Comparison of ENCODE assay signal across 20 cellular contexts in the genomic region with DNA sequence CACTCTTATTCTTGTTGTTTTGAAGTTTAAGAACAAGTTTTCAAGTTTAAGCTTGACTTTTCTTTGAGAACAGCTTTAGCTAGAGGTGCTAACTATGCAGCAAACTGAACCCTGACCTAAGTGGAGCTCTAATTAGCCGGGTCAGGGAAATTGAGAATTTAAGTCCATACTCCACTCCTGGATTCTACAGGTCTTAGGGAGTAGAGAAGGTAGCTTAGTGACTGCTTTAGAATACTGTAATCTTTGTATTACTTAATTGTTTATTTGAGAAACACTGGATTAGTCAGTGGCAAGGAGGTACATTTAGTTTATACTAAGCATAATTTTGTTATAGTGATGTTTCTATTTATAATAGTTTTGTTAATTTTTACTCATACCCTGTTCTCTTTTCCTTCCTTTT.
"Had no signal": no experiment of that assay in that cellular context is flagged by ENCODE, and none has a peak within 500 bp of the region (broad histone marks: within the 10 kb centered on the region; RNA-seq: fewer than 3 reads in every experiment).

No MANE protein-coding gene starts in this region.

- H3K4me3 Mint-ChIP-seq: effector memory CD8-positive, alpha-beta T cell; natural killer cell; stimulated activated memory B cell treated with anti-CD40 and anti-IgM and Interleukin-4, amounts not matched to agents 10 μg/mL and 1 μg/mL and 100 μg/mL, for 72 hours had no signal

- H3K27ac Mint-ChIP-seq: effector memory CD8-positive, alpha-beta T cell; natural killer cell; stimulated activated memory B cell treated with anti-CD40 and anti-IgM and Interleukin-4, amounts not matched to agents 10 μg/mL and 1 μg/mL and 100 μg/mL, for 72 hours had no signal

- H3K27ac ChIP-seq: ovary, psoas muscle, spleen, testis, tibial artery, upper lobe of left lung had no signal

- H3K27me3 Mint-ChIP-seq: effector memory CD8-positive, alpha-beta T cell; stimulated activated memory B cell treated with anti-CD40 and anti-IgM and Interleukin-4, amounts not matched to agents 10 μg/mL and 1 μg/mL and 100 μg/mL, for 72 hours had no signal

- H3K36me3 ChIP-seq: ovary, sigmoid colon, spleen, tibial artery, upper lobe of left lung had no signal

- H3K4me1 Mint-ChIP-seq: stimulated activated memory B cell treated with anti-CD40 and anti-IgM and Interleukin-4, amounts not matched to agents 10 μg/mL and 1 μg/mL and 100 μg/mL, for 72 hours had no signal

- H3K27me3 ChIP-seq: ovary, sigmoid colon, spleen, testis, tibial artery, upper lobe of left lung had no signal

- H3K4me1 ChIP-seq: psoas muscle, spleen, testis, tibial artery had no signal

- H3K9me3 ChIP-seq: ovary, psoas muscle, sigmoid colon, spleen, testis, tibial artery, upper lobe of left lung had no signal

- ATAC-seq: effector memory CD8-positive, alpha-beta T cell; left cardiac atrium; natural killer cell; psoas muscle; right cardiac atrium; stimulated activated memory B cell treated with anti-CD40 and anti-IgM and Interleukin-4, amounts not matched to agents 10 μg/mL and 1 μg/mL and 100 μg/mL, for 72 hours; stimulated activated naive CD8-positive, alpha-beta T cell treated with anti-CD3 and anti-CD28 coated beads, Interleukin-15, Interleukin-2, amounts not matched to agents 100 U/mL and 50 U/mL, for 24 hours had no signal

- DNase-seq: cortex of kidney; effector memory CD8-positive, alpha-beta T cell; erythroblast; head of caudate nucleus; left cardiac atrium; natural killer cell; occipital lobe; ovary; posterior cingulate gyrus; psoas muscle; right cardiac atrium; sigmoid colon; spleen; stimulated activated CD4-positive, alpha-beta T cell treated with anti-CD3 and anti-CD28 coated beads, Interleukin-4, amount 100 ng/mL, for 4 hours; stimulated activated naive CD8-positive, alpha-beta T cell treated with anti-CD3 and anti-CD28 coated beads, Interleukin-15, Interleukin-2, amounts not matched to agents 100 U/mL and 50 U/mL, for 24 hours; substantia nigra; testis; tibial artery; upper lobe of left lung had no signal

- H3K9me3 Mint-ChIP-seq: effector memory CD8-positive, alpha-beta T cell; natural killer cell; stimulated activated memory B cell treated with anti-CD40 and anti-IgM and Interleukin-4, amounts not matched to agents 10 μg/mL and 1 μg/mL and 100 μg/mL, for 72 hours had no signal

- H3K4me3 ChIP-seq: ovary, psoas muscle, sigmoid colon, spleen, testis, tibial artery, upper lobe of left lung had no signal

- H3K36me3 Mint-ChIP-seq: natural killer cell; stimulated activated memory B cell treated with anti-CD40 and anti-IgM and Interleukin-4, amounts not matched to agents 10 μg/mL and 1 μg/mL and 100 μg/mL, for 72 hours had no signal
